In genomic region chr16:85816159-85816558, GRCh38 we compare ENCODE assay signal across 22 cellular contexts. TPM values are rescaled to one million over a fixed set of nuclear protein-coding genes. Genes with fewer than 3 reads are reported as not detected.
DNase-seq lines count a peak whose midpoint lies in the region; ATAC-seq, FAIRE-seq and TF ChIP-seq lines count a peak whose summit lies in the region.
"Had no signal": no experiment of that assay in that cellular context is flagged by ENCODE, and none has a peak within 500 bp of the region (broad histone marks: within the 10 kb centered on the region; RNA-seq: fewer than 3 reads in every experiment).

No MANE protein-coding gene starts in this region.

- no peak for TF ChIP-seq EP300 in HepG2 (IDR thresholded peaks at IDR 0.05; ENCODE audit: low read depth in 2 of 2, low read length in 2 of 2)
- no peak for TF ChIP-seq EP300 in HepG2 (CRISPR knock-in tag; IDR thresholded peaks at IDR 0.05; ENCODE audit: borderline replicate concordance)

- H2BK5ac ChIP-seq in neuronal stem cell (ENCODE audit: low read length): no peak overlapping the region

- POLR2A ChIA-PET in HepG2 (lab: Yijun Ruan, JAX): no interaction called here

- H3K9me3 ChIP-seq in HepG2 (ENCODE audit: low read length) (no peaks in the 10 kb centered on the region), right lobe of liver (no peaks in the 10 kb centered on the region), lower lobe of right lung (no peaks in the 10 kb centered on the region), neuronal stem cell (replicated peaks in 1 of 2; ENCODE audit: control insufficient read depth in 2 of 2, insufficient read depth in 1 of 2, low read depth in 1 of 2, low read length in 2 of 2) (no peaks in the 10 kb centered on the region)
- H3K9me3 ChIP-seq: BLaER1, Caco-2 had no signal

- H3K4me2 ChIP-seq in HepG2 (ENCODE audit: low read depth, low read length) (no peak overlapping the region), neuronal stem cell (ENCODE audit: insufficient read depth, low read length, poor library complexity, severe bottlenecking) (no peak overlapping the region)
- H3K4me2 ChIP-seq: BLaER1 had no signal

- 71% methylated on average over 14 of the region's 14 CpGs for WGBS in HepG2 (ENCODE audit: low lambda C conversion rate)
- WGBS in right lobe of liver (ENCODE audit: insufficient coverage, low coverage, low lambda C conversion rate, missing lambda C conversion rate): 89% methylated on average over 14 of the region's 14 CpGs
- WGBS in neuronal stem cell (ENCODE audit: extremely low coverage in 2 of 2, insufficient read length in 2 of 2, insufficient replicate concordance in 1 of 2), 2 donors: no CpG with 5 or more reads among the region's 14 CpGs

- TF ChIP-seq CTCF in HepG2 (CRISPR knock-in tag; IDR thresholded peaks at IDR 0.05) (no peak), right lobe of liver (IDR thresholded peaks at IDR 0.05) (no peak), lower lobe of right lung (IDR thresholded peaks at IDR 0.05) (no peak)

- TF ChIP-seq POLR2A in HepG2 (IDR thresholded peaks at IDR 0.05; ENCODE audit: insufficient read depth in 1 of 2, low read depth in 2 of 2, low read length in 2 of 2) (no peak), right lobe of liver (IDR thresholded peaks at IDR 0.05) (no peak)

- in situ Hi-C loops in HepG2 (cut with HindIII; ENCODE audit: extremely low pct_ligation_motif_present, low pct_unique_long_range_greater_than_20kb): loop anchor here (25.0 kb wide), 1 partner anchor 696 kb away; the partner anchor contains the start of gene FOXF1

- no peaks in the 10 kb centered on the region for H3K36me3 ChIP-seq in HepG2 (replicated peaks in 1 of 2; ENCODE audit: control insufficient read depth in 1 of 2, insufficient read depth in 2 of 2, low read length in 2 of 2)
- no peaks in the 10 kb centered on the region for H3K36me3 ChIP-seq in right lobe of liver
- no peaks in the 10 kb centered on the region for H3K36me3 ChIP-seq in lower lobe of right lung
- H3K36me3 ChIP-seq in neuronal stem cell (replicated peaks in 1 of 2; ENCODE audit: control insufficient read depth in 2 of 2, insufficient read depth in 2 of 2, low read length in 2 of 2): no peaks in the 10 kb centered on the region
- H3K36me3 ChIP-seq: BLaER1 had no signal

- no peak overlapping the region for H2BK15ac ChIP-seq in neuronal stem cell (ENCODE audit: low read length)

- no peak for TF ChIP-seq RAD21 in HepG2 (CRISPR knock-in tag; IDR thresholded peaks at IDR 0.05)

- no peaks in the 10 kb centered on the region for H4K20me1 ChIP-seq in HepG2 (ENCODE audit: insufficient read depth, low read length)
- H4K20me1 ChIP-seq: BLaER1 had no signal

- H3K4me1 Mint-ChIP-seq in stimulated activated naive CD8-positive, alpha-beta T cell treated with anti-CD3 and anti-CD28 coated beads, Interleukin-15, amount 100 ng/mL, for 72 hours: peaks cover 9% of the 10 kb centered on the region

- H3K23ac ChIP-seq in neuronal stem cell (ENCODE audit: low read depth, low read length, poor library complexity): no peak overlapping the region

- H3K4me1 ChIP-seq in HepG2 (ENCODE audit: insufficient read depth, low read length) (peaks cover 9% of the 10 kb centered on the region), right lobe of liver (no peaks in the 10 kb centered on the region), lower lobe of right lung (peaks cover 1% of the 10 kb centered on the region), neuronal stem cell (ENCODE audit: control insufficient read depth in 2 of 2, insufficient read depth in 1 of 2, low read depth in 1 of 2, low read length in 2 of 2) (no peaks in the 10 kb centered on the region)
- H3K4me1 ChIP-seq: BLaER1, Caco-2 had no signal

- peaks cover 47% of the 10 kb centered on the region for H3K27me3 Mint-ChIP-seq in stimulated activated naive CD8-positive, alpha-beta T cell treated with anti-CD3 and anti-CD28 coated beads, Interleukin-15, amount 100 ng/mL, for 72 hours

- H2AK5ac ChIP-seq in neuronal stem cell (ENCODE audit: low read depth, low read length): peak overlapping the region; percentile 63

- H3K79me2 ChIP-seq in HepG2 (ENCODE audit: insufficient read depth, low read length): no peaks in the 10 kb centered on the region

- DNase-seq in HepG2 (ENCODE audit: low spot score) (no peak), right lobe of liver (no peak), lower lobe of right lung (peak; percentile 24), neuronal stem cell (ENCODE audit: low spot score) (no peak)
- no peak for DNase-seq in stimulated activated naive CD8-positive, alpha-beta T cell treated with anti-CD3 and anti-CD28 coated beads, Interleukin-15, amount 100 ng/mL, for 72 hours
- DNase-seq: Caco-2; CD4-positive, CD25-positive, alpha-beta regulatory T cell; CD8-positive, alpha-beta T cell; DMS153; DND-41; GOT3; H7; HCEC 1CT had no signal

- no peak overlapping the region for H4K91ac ChIP-seq in neuronal stem cell (ENCODE audit: low read depth, low read length, poor library complexity)

- CTCF ChIA-PET in HepG2 (lab: Yijun Ruan, JAX; ENCODE audit: low intra/inter-chr PET ratio, low total read pairs): no interaction called here

- no peak overlapping the region for H3K14ac ChIP-seq in neuronal stem cell (ENCODE audit: low read length)

- H2AFZ ChIP-seq in HepG2 (ENCODE audit: low read length) (no peak overlapping the region), neuronal stem cell (ENCODE audit: low read length) (no peak overlapping the region)

- H3K9ac ChIP-seq in HepG2 (ENCODE audit: insufficient read depth, low read depth, low read length) (no peak overlapping the region), neuronal stem cell (ENCODE audit: low read depth, low read length, poor library complexity) (no peak overlapping the region)
- H3K9ac ChIP-seq: BLaER1 had no signal

- H3K79me1 ChIP-seq in neuronal stem cell (ENCODE audit: low read depth, low read length): no peaks in the 10 kb centered on the region

- no peak overlapping the region for H2BK120ac ChIP-seq in neuronal stem cell (ENCODE audit: low read depth, low read length)

- no peak overlapping the region for H3K4me3 Mint-ChIP-seq in stimulated activated naive CD8-positive, alpha-beta T cell treated with anti-CD3 and anti-CD28 coated beads, Interleukin-15, amount 100 ng/mL, for 72 hours
- H3K4me3 Mint-ChIP-seq: B cell; CD4-positive, CD25-positive, alpha-beta regulatory T cell; CD8-positive, alpha-beta T cell had no signal

- H3K27ac Mint-ChIP-seq in stimulated activated naive CD8-positive, alpha-beta T cell treated with anti-CD3 and anti-CD28 coated beads, Interleukin-15, amount 100 ng/mL, for 72 hours: no peak overlapping the region
- H3K27ac Mint-ChIP-seq: B cell; CD4-positive, CD25-positive, alpha-beta regulatory T cell; CD8-positive, alpha-beta T cell had no signal

- H3K27me3 ChIP-seq in HepG2 (ENCODE audit: control insufficient read depth in 1 of 2, insufficient read depth in 2 of 2, low read length in 2 of 2) (peaks cover 5 to 39% of the 10 kb centered on the region in 2 experiments), right lobe of liver (no peaks in the 10 kb centered on the region), lower lobe of right lung (ENCODE audit: low read depth) (peaks cover 6% of the 10 kb centered on the region), neuronal stem cell (ENCODE audit: control insufficient read depth in 3 of 3, insufficient read depth in 3 of 3, low read depth in 1 of 3, low read length in 3 of 3) (peaks cover 0 to 51% (median 15%) of the 10 kb centered on the region in 3 experiments)

- H4K8ac ChIP-seq in neuronal stem cell (ENCODE audit: low read depth, low read length): no peak overlapping the region

- ATAC-seq in HepG2 (no peak), right lobe of liver (no peak), lower lobe of right lung (no peak), HG02763 (IDR thresholded peaks at IDR 0.05; ENCODE audit: unreplicated experiment) (no peak), HG02973 (IDR thresholded peaks at IDR 0.05; ENCODE audit: unreplicated experiment) (no peak)
- ATAC-seq in stimulated activated naive CD8-positive, alpha-beta T cell treated with anti-CD3 and anti-CD28 coated beads, Interleukin-15, amount 100 ng/mL, for 72 hours: no peak
- ATAC-seq: CD8-positive, alpha-beta T cell had no signal

- no peak overlapping the region for H3K27ac ChIP-seq in HepG2 (ENCODE audit: extremely low read length, insufficient read depth, low read length)
- H3K27ac ChIP-seq in right lobe of liver: no peak overlapping the region
- no peak overlapping the region for H3K27ac ChIP-seq in lower lobe of right lung
- H3K27ac ChIP-seq in neuronal stem cell (replicated peaks; ENCODE audit: low read length): no peak overlapping the region
- H3K27ac ChIP-seq: 22Rv1, BLaER1, C4-2B had no signal

- no peak overlapping the region for H2BK12ac ChIP-seq in neuronal stem cell (ENCODE audit: low read length)

- FAIRE-seq in HepG2 (lab: Jason Lieb, UNC): no peak
- FAIRE-seq: A204.1, G401.6, GM12892 had no signal

- H3K4me3 ChIP-seq in HepG2 (replicated peaks in 1 of 3; ENCODE audit: insufficient read depth in 1 of 3, low read depth in 2 of 3, low read length in 3 of 3) (no peak overlapping the region), right lobe of liver (no peak overlapping the region), lower lobe of right lung (no peak overlapping the region), neuronal stem cell (ENCODE audit: low read length in 2 of 2) (no peak overlapping the region)
- H3K4me3 ChIP-seq: BLaER1 had no signal

- no peak overlapping the region for H3K4ac ChIP-seq in neuronal stem cell (ENCODE audit: low read length)

- H3K18ac ChIP-seq in neuronal stem cell (ENCODE audit: low read length): no peak overlapping the region

- BruUV-seq in HepG2 (replicated peaks; lab: Mats Ljungman, UMichigan): no TSS peak

- intact Hi-C loops in HepG2 (cut with micrococcal nuclease; ENCODE audit: unreplicated experiment): no loop called here
- intact Hi-C loops in right lobe of liver (cut with DNase I): loop anchor here in 1 of 2 donors (10.0 kb wide), 1 partner anchor 199 kb away; no protein-coding TSS in a partner anchor
- intact Hi-C loops in lower lobe of right lung (cut with DNase I): no loop called here

- no peaks in the 10 kb centered on the region for H3K9me3 Mint-ChIP-seq in stimulated activated naive CD8-positive, alpha-beta T cell treated with anti-CD3 and anti-CD28 coated beads, Interleukin-15, amount 100 ng/mL, for 72 hours
- H3K9me3 Mint-ChIP-seq: CD4-positive, CD25-positive, alpha-beta regulatory T cell; CD8-positive, alpha-beta T cell had no signal

RNA-seq across cellular contexts. Expression of gene COX4I1, which starts 16.7 kb away (rescaled TPM):
- total RNA-seq in HepG2 (2016; rRNA removed; fragmentation: Illumina TruSeq; extraction: Trizol) (631 and 658 TPM in 2 replicates), right lobe of liver (100 to 1,000 TPM; 247 to 417 (median 303) TPM), lower lobe of right lung (391 TPM)
- 381 and 407 TPM in 2 replicates for total RNA-seq in HepG2 (2016; cell fraction: cytosol; rRNA removed; fragmentation: Illumina TruSeq; extraction: Trizol; ENCODE audit: low read depth)
- 648 and 655 TPM in 2 replicates for total RNA-seq in HepG2 (2016; cell fraction: insoluble cytoplasmic fraction; rRNA removed; fragmentation: Illumina TruSeq; extraction: Trizol)
- 496 and 528 TPM in 2 replicates for total RNA-seq in HepG2 (2016; cell fraction: membrane; rRNA removed; fragmentation: Illumina TruSeq; extraction: Trizol)
- total RNA-seq in HepG2 (2016; cell fraction: nucleus; rRNA removed; fragmentation: Illumina TruSeq; extraction: Trizol): 310 and 337 TPM in 2 replicates
- polyA plus RNA-seq in HepG2 (2011; rRNA removed): 838 and 902 TPM in 2 replicates
- polyA plus RNA-seq in HepG2 (2011; cell fraction: cytosol; rRNA removed): 1,053 and 1,212 TPM in 2 replicates
- polyA plus RNA-seq in HepG2 (2011; cell fraction: nucleus; rRNA removed): 388 and 389 TPM in 2 replicates
- polyA plus RNA-seq in HepG2 (2012): 443 and 505 TPM in 2 replicates
- polyA plus RNA-seq in HepG2 (2016; cell fraction: cytosol; fragmentation: Illumina TruSeq; extraction: Trizol; ENCODE audit: low read depth): 414 and 464 TPM in 2 replicates
- polyA plus RNA-seq in HepG2 (2016; cell fraction: insoluble cytoplasmic fraction; fragmentation: Illumina TruSeq; extraction: Trizol; ENCODE audit: low read depth): 675 and 705 TPM in 2 replicates
- 456 and 498 TPM in 2 replicates for polyA plus RNA-seq in HepG2 (2016; cell fraction: membrane; fragmentation: Illumina TruSeq; extraction: Trizol; ENCODE audit: low read depth)
- polyA plus RNA-seq in HepG2 (2016; cell fraction: nucleus; fragmentation: Illumina TruSeq; extraction: Trizol; ENCODE audit: insufficient read depth, low read depth): 604 and 614 TPM in 2 replicates
- 364 and 524 TPM in 2 replicates for polyA minus RNA-seq in HepG2 (2011; rRNA and poly(A)+ RNA removed; ENCODE audit: low replicate concordance)
- polyA minus RNA-seq in HepG2 (2011; cell fraction: cytosol; rRNA and poly(A)+ RNA removed): 143 and 144 TPM in 2 replicates
- 99.5 and 129 TPM in 2 replicates for polyA minus RNA-seq in HepG2 (2011; cell fraction: nucleus; rRNA and poly(A)+ RNA removed)
- 874 TPM for polyA plus RNA-seq in neuronal stem cell (2013, experiment 1 of 2)
- 829 TPM for polyA plus RNA-seq in neuronal stem cell (2013, experiment 2 of 2)

RNA-seq across cellular contexts. Expression of gene EMC8, which starts 16.8 kb away (rescaled TPM):
- total RNA-seq in HepG2 (2016; rRNA removed; fragmentation: Illumina TruSeq; extraction: Trizol) (47.6 and 55.0 TPM in 2 replicates), right lobe of liver (10 to 100 TPM in 5 of 6 experiments, 1 to 10 TPM in 1; 9.2 to 22.4 (median 12.1) TPM), lower lobe of right lung (21.9 TPM)
- 56.6 and 69.3 TPM in 2 replicates for total RNA-seq in HepG2 (2016; cell fraction: cytosol; rRNA removed; fragmentation: Illumina TruSeq; extraction: Trizol; ENCODE audit: low read depth)
- total RNA-seq in HepG2 (2016; cell fraction: insoluble cytoplasmic fraction; rRNA removed; fragmentation: Illumina TruSeq; extraction: Trizol): 42.9 and 52.9 TPM in 2 replicates
- total RNA-seq in HepG2 (2016; cell fraction: membrane; rRNA removed; fragmentation: Illumina TruSeq; extraction: Trizol): 53.7 and 67.6 TPM in 2 replicates
- total RNA-seq in HepG2 (2016; cell fraction: nucleus; rRNA removed; fragmentation: Illumina TruSeq; extraction: Trizol): 34.0 and 36.1 TPM in 2 replicates
- 71.6 and 76.0 TPM in 2 replicates for polyA plus RNA-seq in HepG2 (2011; rRNA removed)
- polyA plus RNA-seq in HepG2 (2011; cell fraction: cytosol; rRNA removed): 60.8 and 68.0 TPM in 2 replicates
- 45.9 and 50.4 TPM in 2 replicates for polyA plus RNA-seq in HepG2 (2011; cell fraction: nucleus; rRNA removed)
- polyA plus RNA-seq in HepG2 (2012): 29.9 and 30.5 TPM in 2 replicates
- 65.3 and 83.6 TPM in 2 replicates for polyA plus RNA-seq in HepG2 (2016; cell fraction: cytosol; fragmentation: Illumina TruSeq; extraction: Trizol; ENCODE audit: low read depth)
- polyA plus RNA-seq in HepG2 (2016; cell fraction: insoluble cytoplasmic fraction; fragmentation: Illumina TruSeq; extraction: Trizol; ENCODE audit: low read depth): 58.1 and 66.0 TPM in 2 replicates
- polyA plus RNA-seq in HepG2 (2016; cell fraction: membrane; fragmentation: Illumina TruSeq; extraction: Trizol; ENCODE audit: low read depth): 59.1 and 73.6 TPM in 2 replicates
- polyA plus RNA-seq in HepG2 (2016; cell fraction: nucleus; fragmentation: Illumina TruSeq; extraction: Trizol; ENCODE audit: insufficient read depth, low read depth): 69.1 and 78.6 TPM in 2 replicates
- polyA minus RNA-seq in HepG2 (2011; rRNA and poly(A)+ RNA removed; ENCODE audit: low replicate concordance): 61.8 and 82.3 TPM in 2 replicates
- 27.0 and 43.3 TPM in 2 replicates for polyA minus RNA-seq in HepG2 (2011; cell fraction: cytosol; rRNA and poly(A)+ RNA removed)
- 44.0 and 45.6 TPM in 2 replicates for polyA minus RNA-seq in HepG2 (2011; cell fraction: nucleus; rRNA and poly(A)+ RNA removed)
- 25.0 TPM for polyA plus RNA-seq in neuronal stem cell (2013, experiment 1 of 2)
- polyA plus RNA-seq in neuronal stem cell (2013, experiment 2 of 2): 25.5 TPM
